Comparison of ENCODE assay signal across 1 cellular context in the genomic region with DNA sequence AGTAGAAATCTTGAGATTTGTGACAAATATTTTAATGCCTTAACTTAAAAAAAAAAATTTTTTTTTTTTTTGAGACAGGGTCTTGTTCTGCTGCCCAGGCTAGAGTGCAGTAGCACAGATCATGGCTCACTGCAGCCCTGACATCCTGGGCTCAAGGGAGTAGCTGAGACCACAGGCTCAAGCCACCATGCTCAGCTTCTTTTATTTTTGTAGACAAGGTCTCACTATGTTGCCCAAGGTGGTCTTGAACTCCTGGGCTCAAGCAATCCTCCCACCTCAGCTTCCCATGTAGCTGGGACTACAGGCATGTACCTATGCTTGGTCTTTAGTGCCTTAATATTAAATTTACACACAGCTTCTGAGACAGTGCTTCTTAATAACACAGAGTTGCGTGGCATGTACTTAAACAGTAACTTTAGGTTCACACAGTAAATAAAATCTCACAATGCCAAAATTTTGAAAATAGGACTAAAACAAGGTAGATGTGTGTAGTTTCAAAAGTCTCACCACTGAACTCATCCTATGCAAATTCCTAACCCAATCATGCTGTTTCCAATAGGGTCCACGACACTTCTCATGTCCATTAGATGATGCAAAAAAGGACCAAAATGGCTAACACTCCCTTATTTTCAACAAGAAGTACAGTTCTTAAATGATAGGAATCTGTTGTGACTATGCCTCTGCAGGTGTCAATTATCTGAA.
A peak's percentile ranks its signal among the peaks of the same experiment; 100 is the strongest.
TF ChIP-seq lines count a peak whose summit lies in the region.

No MANE protein-coding gene starts in this region.

TF ChIP-seq in GM23338, 12 proteins besides CTCF, POLR2A, EP300 and RAD21:
- no peak for TF ChIP-seq ZNF114 (CRISPR knock-in tag; IDR thresholded peaks at IDR 0.05)
- peak; percentile 19; the same call in 1 of the 2 replicates for TF ChIP-seq POLR2AphosphoS5 (IDR thresholded peaks at IDR 0.05; ENCODE audit: low read depth)
